ENCODE assay signal across 27 cellular contexts in the genomic region with DNA sequence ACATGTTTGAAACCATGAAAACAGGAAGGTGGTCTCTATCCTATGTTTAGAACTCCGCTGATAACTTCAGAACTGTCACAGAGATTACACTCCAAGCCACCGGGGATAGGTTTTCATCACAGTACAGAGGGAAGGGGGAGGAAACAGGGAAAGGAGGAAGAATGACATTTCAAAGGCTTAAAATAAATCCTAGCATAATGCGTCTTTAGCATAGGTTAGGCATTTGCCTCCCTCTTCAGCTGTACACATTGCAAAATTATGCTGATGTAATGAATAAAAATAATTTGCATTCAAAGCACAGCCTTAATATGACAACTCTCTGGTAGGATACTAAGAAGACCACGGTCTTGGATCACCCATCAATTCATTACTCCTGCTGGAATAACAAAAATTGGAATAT. TPM values are rescaled to one million over a fixed set of nuclear protein-coding genes. Genes with fewer than 3 reads are reported as not detected.
"Had no signal": no experiment of that assay in that cellular context is flagged by ENCODE, and none has a peak within 500 bp of the region (broad histone marks: within the 10 kb centered on the region; RNA-seq: fewer than 3 reads in every experiment).

No MANE protein-coding gene starts in this region.

- H3K27ac Mint-ChIP-seq: activated B cell treated with CpG ODN at 0.5 μM for 24 hours; activated CD4-positive, alpha-beta T cell treated with anti-CD3 and anti-CD28 coated beads, Interleukin-2, amount 10 ng/mL, durations not matched to agents 24 days and 14 days; activated naive CD4-positive, alpha-beta T cell treated with anti-CD3 and anti-CD28 coated beads, Interleukin-2, amount 50 U/mL, for 72 hours; activated naive CD8-positive, alpha-beta T cell treated with anti-CD3 and anti-CD28 coated beads, Interleukin-2, amount 50 U/mL, for 24 hours; T-helper 1 cell treated with Interleukin-12 subunit alpha and Interleukin-12 subunit beta and Interleukin-4 antibody, amounts not matched to agents 30 μg/mL and 1 μg/mL, for 36 hours had no signal

- ATAC-seq: activated naive CD4-positive, alpha-beta T cell treated with anti-CD3 and anti-CD28 coated beads, Interleukin-2, amount 50 U/mL, for 72 hours; activated naive CD8-positive, alpha-beta T cell treated with anti-CD3 and anti-CD28 coated beads, Interleukin-2, amount 50 U/mL, for 24 hours; activated T-cell treated with anti-CD3 and anti-CD28 coated beads, Interleukin-2, amount 50 U/mL, for 4 hours; body of pancreas had no signal

- H3K27me3 Mint-ChIP-seq: activated CD4-positive, alpha-beta T cell treated with anti-CD3 and anti-CD28 coated beads, Interleukin-2, amount 10 ng/mL, durations not matched to agents 24 days and 14 days; activated naive CD8-positive, alpha-beta T cell treated with anti-CD3 and anti-CD28 coated beads, Interleukin-2, amount 50 U/mL, for 24 hours had no signal

- H3K36me3 Mint-ChIP-seq: activated naive CD4-positive, alpha-beta T cell treated with anti-CD3 and anti-CD28 coated beads, Interleukin-2, amount 50 U/mL, for 72 hours had no signal

- H3K4me3 Mint-ChIP-seq: activated B cell treated with CpG ODN at 0.5 μM for 24 hours; activated CD4-positive, alpha-beta T cell treated with anti-CD3 and anti-CD28 coated beads, Interleukin-2, amount 10 ng/mL, durations not matched to agents 24 days and 14 days; activated naive CD8-positive, alpha-beta T cell treated with anti-CD3 and anti-CD28 coated beads, Interleukin-2, amount 50 U/mL, for 24 hours; activated T-cell treated with anti-CD3 and anti-CD28 coated beads, Interleukin-2, amount 50 U/mL, for 4 hours; T-helper 1 cell treated with Interleukin-12 subunit alpha and Interleukin-12 subunit beta and Interleukin-4 antibody, amounts not matched to agents 30 μg/mL and 1 μg/mL, for 36 hours had no signal

- H3K27me3 ChIP-seq: ascending aorta, body of pancreas, SJSA1 had no signal

- H3K27ac ChIP-seq: ascending aorta, body of pancreas, KMS-11, SJSA1 had no signal

- H3K4me1 ChIP-seq: ascending aorta, body of pancreas, SJSA1 had no signal

- H3K4me3 ChIP-seq: ascending aorta, body of pancreas, SJSA1 had no signal

- H3K36me3 ChIP-seq: ascending aorta, SJSA1 had no signal

- FAIRE-seq: RCC 7860 had no signal

- H3K9me3 ChIP-seq: ascending aorta, body of pancreas, SJSA1 had no signal

- DNase-seq: activated B cell treated with CpG ODN at 0.5 μM for 24 hours; activated CD4-positive, alpha-beta T cell treated with anti-CD3 and anti-CD28 coated beads for 1 hour; activated CD4-positive, alpha-beta T cell treated with anti-CD3 and anti-CD28 coated beads, Interleukin-2, amount 10 ng/mL, durations not matched to agents 24 days and 14 days; activated CD4-positive, alpha-beta T cell treated with anti-CD3 and anti-CD28 coated beads, Interleukin-2, amount 50 U/mL, for 48 hours; activated CD8-positive, alpha-beta memory T cell treated with anti-CD3 and anti-CD28 coated beads for 24 hours; activated effector memory CD4-positive, alpha-beta T cell treated with anti-CD3 and anti-CD28 coated beads, Interleukin-2, amount 50 U/mL, for 16 hours; activated naive CD4-positive, alpha-beta T cell treated with Interleukin-2 at 50 U/mL for 16 hours; activated naive CD8-positive, alpha-beta T cell treated with anti-CD3 and anti-CD28 coated beads, Interleukin-2, amount 50 U/mL, for 24 hours; activated T-cell treated with anti-CD3 and anti-CD28 coated beads, Interleukin-2, amount 50 U/mL, for 4 hours; amniotic stem cell; body of pancreas; NCI-H1048; NCI-H146; NCI-H187 treated with DMSO at 0.1 percent for 48 hours; NCI-H2081 treated with DMSO at 0.1 percent for 48 hours; NCI-H2227 treated with DMSO at 0.1 percent for 48 hours; NCI-H446 treated with DMSO at 0.1 percent for 48 hours; NCI-H524 treated with DMSO at 0.1 percent for 48 hours; NK-92 treated with Interleukin-12 subunit alpha and Interleukin-12 subunit beta, amount 100 ng/mL, for 24 hours; PC-3; SHP77 had no signal

- H3K4me1 Mint-ChIP-seq: activated B cell treated with CpG ODN at 0.5 μM for 24 hours; activated CD4-positive, alpha-beta T cell treated with anti-CD3 and anti-CD28 coated beads, Interleukin-2, amount 10 ng/mL, durations not matched to agents 24 days and 14 days; activated naive CD8-positive, alpha-beta T cell treated with anti-CD3 and anti-CD28 coated beads, Interleukin-2, amount 50 U/mL, for 24 hours had no signal

- H3K9ac ChIP-seq: KMS-11 had no signal

- H3K4me2 ChIP-seq: KMS-11 had no signal

- H3K9me3 Mint-ChIP-seq: activated B cell treated with CpG ODN at 0.5 μM for 24 hours; activated CD4-positive, alpha-beta T cell treated with anti-CD3 and anti-CD28 coated beads, Interleukin-2, amount 10 ng/mL, durations not matched to agents 24 days and 14 days; activated naive CD4-positive, alpha-beta T cell treated with anti-CD3 and anti-CD28 coated beads, Interleukin-2, amount 50 U/mL, for 72 hours; activated naive CD8-positive, alpha-beta T cell treated with anti-CD3 and anti-CD28 coated beads, Interleukin-2, amount 50 U/mL, for 24 hours; activated T-cell treated with anti-CD3 and anti-CD28 coated beads, Interleukin-2, amount 50 U/mL, for 4 hours; T-helper 1 cell treated with Interleukin-12 subunit alpha and Interleukin-12 subunit beta and Interleukin-4 antibody, amounts not matched to agents 30 μg/mL and 1 μg/mL, for 36 hours had no signal

RNA-seq across cellular contexts. Expression of gene PYGL, which starts 54.3 kb away (rescaled TPM):
- total RNA-seq: activated B cell treated with CpG ODN at 0.5 μM for 24 hours had no signal
